ENCODE assay signal across 9 cellular contexts in the genomic region with DNA sequence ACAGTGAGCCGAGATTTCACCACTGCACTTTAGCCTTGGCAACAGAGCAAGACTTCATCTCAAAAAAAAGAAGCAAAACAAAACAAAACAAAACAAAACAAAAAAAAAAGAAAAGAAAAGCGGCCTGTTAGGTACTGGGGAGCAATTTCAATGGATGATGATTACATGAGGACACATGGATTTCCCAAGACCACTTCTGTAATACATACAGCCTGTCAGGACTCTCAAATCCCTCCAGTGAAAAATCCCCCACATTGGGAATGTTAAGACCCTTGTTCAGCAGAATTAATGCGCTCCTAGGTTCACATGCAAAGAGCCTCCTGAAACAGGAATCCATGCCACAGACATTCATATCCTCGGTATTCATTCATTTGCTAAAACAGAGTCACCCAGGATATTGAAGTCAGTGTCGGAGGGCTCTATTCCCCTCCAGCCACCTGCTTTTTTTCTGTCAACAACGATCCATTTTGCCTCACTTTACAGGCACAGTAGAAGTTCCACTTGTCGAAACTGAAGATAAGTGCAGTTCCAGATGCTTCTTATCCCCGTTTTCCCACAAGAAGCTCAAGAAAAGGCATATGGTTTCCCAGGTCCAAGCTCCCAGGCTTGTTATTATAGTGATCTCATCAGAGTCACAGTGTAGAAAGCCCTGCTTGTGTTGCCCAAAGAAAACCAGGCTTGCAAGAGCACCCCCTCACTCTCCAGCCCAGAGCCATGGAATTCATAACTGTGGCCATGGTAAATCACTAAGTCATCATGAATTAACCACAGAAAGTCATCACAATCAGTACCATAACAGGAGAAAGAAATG. TPM values are rescaled to one million over a fixed set of nuclear protein-coding genes. Genes with fewer than 3 reads are reported as not detected.
DNase-seq lines count a peak whose midpoint lies in the region; ATAC-seq and TF ChIP-seq lines count a peak whose summit lies in the region.
"Had no signal": no experiment of that assay in that cellular context is flagged by ENCODE, and none has a peak within 500 bp of the region (broad histone marks: within the 10 kb centered on the region; RNA-seq: fewer than 3 reads in every experiment).

No MANE protein-coding gene starts in this region.

- no peaks in the 10 kb centered on the region for H3K36me3 Mint-ChIP-seq in endothelial cell (ENCODE audit: low read depth, unreplicated experiment)

- no peaks in the 10 kb centered on the region for H3K27me3 Mint-ChIP-seq in endothelial cell (ENCODE audit: unreplicated experiment)

- H3K9me3 ChIP-seq in psoas muscle (no peaks in the 10 kb centered on the region), spleen (peaks cover 0 to 3% (median 0%) of the 10 kb centered on the region in 8 donors)
- H3K9me3 ChIP-seq: right lobe of liver had no signal

- DNase-seq in AG20443 (ENCODE audit: low spot score) (peak; percentile 93), T1000 (lab: John Stamatoyannopoulos, UW) (peak; percentile 54), foreskin melanocyte (peak; percentile 60), psoas muscle (no peak), endothelial cell (ENCODE audit: low spot score) (no peak), spleen (no peak), activated gamma-delta T cell treated with Interleukin-2 at 50 U/mL for 16 hours (no peak)

- H3K4me3 Mint-ChIP-seq in endothelial cell (ENCODE audit: unreplicated experiment) = no peak overlapping the region

- no peaks in the 10 kb centered on the region for H3K4me1 Mint-ChIP-seq in endothelial cell (ENCODE audit: unreplicated experiment)

- ATAC-seq in psoas muscle = peak in 3 of 4 donors; percentile 34 to 53 (median 48)
- no peak for ATAC-seq in HG03095 (IDR thresholded peaks at IDR 0.05; ENCODE audit: unreplicated experiment)

- no peak overlapping the region for H3K27ac ChIP-seq in psoas muscle
- no peak overlapping the region for H3K27ac ChIP-seq in spleen

- no peak for TF ChIP-seq POLR2A in spleen (IDR thresholded peaks at IDR 0.05)

- H3K27me3 ChIP-seq in psoas muscle (ENCODE audit: insufficient read depth in 3 of 3, low read length in 2 of 3) (no peaks in the 10 kb centered on the region), spleen (replicated peaks in 1 of 7) (no peaks in the 10 kb centered on the region)
- H3K27me3 ChIP-seq: right lobe of liver had no signal

- no peak overlapping the region for H3K27ac Mint-ChIP-seq in endothelial cell (ENCODE audit: unreplicated experiment)

- 40 to 57% (median 47%) methylated on average over 8 of the region's 8 CpGs for WGBS in psoas muscle, 3 donors
- WGBS in spleen, 5 donors = 79 to 87% (median 82%) methylated on average over 8 of the region's 8 CpGs

- intact Hi-C loops in psoas muscle (cut with DNase I) = no loop called here
- intact Hi-C loops in spleen (cut with DNase I; ENCODE audit: low total_unique reads) = no loop called here

- H3K36me3 ChIP-seq in psoas muscle (ENCODE audit: insufficient read depth in 1 of 2, low read depth in 1 of 2) (no peaks in the 10 kb centered on the region), spleen (no peaks in the 10 kb centered on the region)
- H3K36me3 ChIP-seq: right lobe of liver had no signal

- H3K4me3 ChIP-seq in psoas muscle (no peak overlapping the region), spleen (no peak overlapping the region)

- no peaks in the 10 kb centered on the region for H3K9me3 Mint-ChIP-seq in endothelial cell (ENCODE audit: unreplicated experiment)

- H3K4me1 ChIP-seq in psoas muscle (no peaks in the 10 kb centered on the region), spleen (no peaks in the 10 kb centered on the region)

- TF ChIP-seq CTCF in psoas muscle (IDR thresholded peaks at IDR 0.05) = no peak
- no peak for TF ChIP-seq CTCF in endothelial cell (IDR thresholded peaks at IDR 0.05; ENCODE audit: unreplicated experiment)
- no peak for TF ChIP-seq CTCF in spleen (IDR thresholded peaks at IDR 0.05 in 8 of 11, conservative IDR thresholded peaks at IDR 0.05 in 3 of 11)

RNA-seq across cellular contexts. Expression of gene SLC16A12, which starts 20.2 kb away (rescaled TPM):
- total RNA-seq in psoas muscle (1 to 10 TPM in 3 of 4 donors, under 1 TPM in 1; 0.98 to 1.9 (median 1.2) TPM), endothelial cell (ENCODE audit: unreplicated experiment) (0.21 TPM), spleen (under 1 TPM in 2 of 7 donors, not detected in 5; 0.07 to 0.13 TPM)
- polyA plus RNA-seq in psoas muscle (1 to 10 TPM in 2 of 3 donors, under 1 TPM in 1; 0.74 to 1.2 (median 1.1) TPM), spleen (under 1 TPM; 0.02 to 0.19 (median 0.12) TPM)

Comparison
In these comparisons a context has a peak if more than half of its experiments do, and no peak if none do; other contexts are left out.
1. DNase-seq: peak in AG20443 (single experiment), T1000 (single experiment) and foreskin melanocyte (single experiment); none in psoas muscle (0 of 2), endothelial cell (single experiment), spleen (single experiment) and activated gamma-delta T cell treated with Interleukin-2 at 50 U/mL for 16 hours (single experiment).